1 cellular context compared by ENCODE assay signal in the genomic region with DNA sequence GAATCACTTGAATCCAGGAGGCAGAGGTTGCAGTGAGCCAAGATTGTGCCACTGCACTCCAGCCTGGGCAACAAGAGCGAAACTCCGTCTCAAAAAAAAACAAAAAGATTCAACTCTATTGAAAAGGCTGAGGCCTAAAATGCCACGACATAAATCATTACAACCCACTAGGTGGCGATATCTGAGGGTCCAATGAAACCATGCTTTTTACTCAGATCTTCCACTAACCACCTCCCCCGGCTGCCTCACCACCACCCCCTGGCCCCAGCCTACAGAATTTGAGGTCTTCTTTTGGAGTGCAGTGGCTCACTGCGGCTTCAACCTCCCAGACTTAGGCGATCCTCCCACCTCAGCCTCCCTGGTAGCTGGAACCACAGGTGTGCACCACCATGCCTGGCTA.
TF ChIP-seq lines count a peak whose summit lies in the region.

No MANE protein-coding gene starts in this region.

TF ChIP-seq in HCT116, 20 proteins besides CTCF, POLR2A, EP300 and RAD21 (continued from another document):
- TF ChIP-seq, protein P1, sequence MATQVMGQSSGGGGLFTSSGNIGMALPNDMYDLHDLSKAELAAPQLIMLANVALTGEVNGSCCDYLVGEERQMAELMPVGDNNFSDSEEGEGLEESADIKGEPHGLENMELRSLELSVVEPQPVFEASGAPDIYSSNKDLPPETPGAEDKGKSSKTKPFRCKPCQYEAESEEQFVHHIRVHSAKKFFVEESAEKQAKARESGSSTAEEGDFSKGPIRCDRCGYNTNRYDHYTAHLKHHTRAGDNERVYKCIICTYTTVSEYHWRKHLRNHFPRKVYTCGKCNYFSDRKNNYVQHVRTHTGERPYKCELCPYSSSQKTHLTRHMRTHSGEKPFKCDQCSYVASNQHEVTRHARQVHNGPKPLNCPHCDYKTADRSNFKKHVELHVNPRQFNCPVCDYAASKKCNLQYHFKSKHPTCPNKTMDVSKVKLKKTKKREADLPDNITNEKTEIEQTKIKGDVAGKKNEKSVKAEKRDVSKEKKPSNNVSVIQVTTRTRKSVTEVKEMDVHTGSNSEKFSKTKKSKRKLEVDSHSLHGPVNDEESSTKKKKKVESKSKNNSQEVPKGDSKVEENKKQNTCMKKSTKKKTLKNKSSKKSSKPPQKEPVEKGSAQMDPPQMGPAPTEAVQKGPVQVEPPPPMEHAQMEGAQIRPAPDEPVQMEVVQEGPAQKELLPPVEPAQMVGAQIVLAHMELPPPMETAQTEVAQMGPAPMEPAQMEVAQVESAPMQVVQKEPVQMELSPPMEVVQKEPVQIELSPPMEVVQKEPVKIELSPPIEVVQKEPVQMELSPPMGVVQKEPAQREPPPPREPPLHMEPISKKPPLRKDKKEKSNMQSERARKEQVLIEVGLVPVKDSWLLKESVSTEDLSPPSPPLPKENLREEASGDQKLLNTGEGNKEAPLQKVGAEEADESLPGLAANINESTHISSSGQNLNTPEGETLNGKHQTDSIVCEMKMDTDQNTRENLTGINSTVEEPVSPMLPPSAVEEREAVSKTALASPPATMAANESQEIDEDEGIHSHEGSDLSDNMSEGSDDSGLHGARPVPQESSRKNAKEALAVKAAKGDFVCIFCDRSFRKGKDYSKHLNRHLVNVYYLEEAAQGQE (IDR thresholded peaks at IDR 0.05; ENCODE audit: low read depth): no peak
- TF ChIP-seq CEBPB (IDR thresholded peaks at IDR 0.05; ENCODE audit: low read depth) (no peak), FOSL1 (IDR thresholded peaks at IDR 0.05; ENCODE audit: low read depth) (no peak), ZNF274 (IDR thresholded peaks at IDR 0.05; ENCODE audit: low read depth, low read length) (no peak)
